ENCODE assay signal across 17 cellular contexts in the genomic region with DNA sequence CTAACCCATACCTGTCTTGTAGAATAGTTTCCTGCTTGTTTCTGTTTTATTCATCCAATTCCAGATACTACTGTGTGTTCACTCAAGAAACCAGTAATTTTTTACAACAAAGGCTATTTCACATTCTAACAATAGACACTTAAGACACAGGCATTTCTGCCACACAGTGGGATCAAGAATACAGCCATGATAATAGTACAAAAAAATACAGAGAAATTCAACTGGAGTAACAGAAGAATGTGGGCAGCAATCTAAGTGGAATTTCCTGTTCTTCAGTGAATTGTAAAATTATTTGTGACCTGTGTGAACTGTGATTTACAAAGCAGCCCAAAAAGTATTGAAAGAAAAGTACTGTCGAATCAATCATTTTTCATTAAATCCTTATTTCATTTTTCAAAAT.
DNase-seq lines count a peak whose midpoint lies in the region; TF ChIP-seq lines count a peak whose summit lies in the region.
"Had no signal": no experiment of that assay in that cellular context is flagged by ENCODE, and none has a peak within 500 bp of the region (broad histone marks: within the 10 kb centered on the region; RNA-seq: fewer than 3 reads in every experiment).

No MANE protein-coding gene starts in this region.

- no peaks in the 10 kb centered on the region for H3K27me3 ChIP-seq in tibial artery
- H3K27me3 ChIP-seq in colonic mucosa = no peaks in the 10 kb centered on the region

- H3K36me3 ChIP-seq in tibial artery = no peaks in the 10 kb centered on the region
- no peaks in the 10 kb centered on the region for H3K36me3 ChIP-seq in colonic mucosa
- H3K36me3 ChIP-seq: HAP-1 had no signal

- H3K9ac ChIP-seq in colonic mucosa (ENCODE audit: low read depth in 2 of 2, low read length in 2 of 2) = no peak overlapping the region

- intact Hi-C loops in tibial artery (cut with DNase I; ENCODE audit: low total_unique reads) = no loop called here
- intact Hi-C loops in colonic mucosa (cut with DNase I) = no loop called here

- peaks cover 23% of the 10 kb centered on the region for H3K4me1 Mint-ChIP-seq in mesothelial cell of epicardium
- H3K4me1 Mint-ChIP-seq: B cell, IgD-negative memory B cell had no signal

- H3K36me3 Mint-ChIP-seq in mesothelial cell of epicardium = no peaks in the 10 kb centered on the region
- H3K36me3 Mint-ChIP-seq: IgD-negative memory B cell had no signal

- no peak overlapping the region for H3K4me3 ChIP-seq in tibial artery
- no peak overlapping the region for H3K4me3 ChIP-seq in colonic mucosa
- H3K4me3 ChIP-seq: HAP-1 had no signal

- H3K27me3 Mint-ChIP-seq in mesothelial cell of epicardium (ENCODE audit: low read depth) = no peaks in the 10 kb centered on the region
- H3K27me3 Mint-ChIP-seq: B cell; CD4-positive, alpha-beta T cell had no signal

- peak; percentile 30 for DNase-seq in NCI-H2227 treated with DMSO at 0.1 percent for 48 hours (lab: John Stamatoyannopoulos, UW)
- no peak for DNase-seq in NCI-H2227 (lab: John Stamatoyannopoulos, UW; ENCODE audit: unreplicated experiment)
- peak; percentile 42 for DNase-seq in dermis blood vessel endothelial cell
- DNase-seq in mesothelial cell of epicardium (ENCODE audit: low spot score in 2 of 2, unreplicated experiment in 2 of 2) = no peak
- DNase-seq in midbrain (lab: John Stamatoyannopoulos, UW) = no peak
- DNase-seq in tibial artery = no peak
- DNase-seq in AG08395 (ENCODE audit: low spot score) = no peak
- DNase-seq in colonic mucosa = no peak
- DNase-seq: ACHN; C1 segment of cervical spinal cord; Calu3; CD4-positive, alpha-beta T cell; DMS 273 treated with DMSO at 0.1 percent for 48 hours had no signal

- H3K27ac ChIP-seq in tibial artery (no peak overlapping the region), colonic mucosa (no peak overlapping the region)
- H3K27ac ChIP-seq: 22Rv1 had no signal

- H3K4me1 ChIP-seq in tibial artery (no peaks in the 10 kb centered on the region), colonic mucosa (no peaks in the 10 kb centered on the region)
- H3K4me1 ChIP-seq: HAP-1 had no signal

- no peak for TF ChIP-seq CTCF in mesothelial cell of epicardium (IDR thresholded peaks at IDR 0.05; ENCODE audit: unreplicated experiment)
- no peak for TF ChIP-seq CTCF in tibial artery (IDR thresholded peaks at IDR 0.05)
- TF ChIP-seq CTCF in colonic mucosa (IDR thresholded peaks at IDR 0.05) = no peak

- H3K9me3 ChIP-seq in tibial artery (no peaks in the 10 kb centered on the region), colonic mucosa (no peaks in the 10 kb centered on the region)
- H3K9me3 ChIP-seq: HAP-1 had no signal

- H3K4me3 Mint-ChIP-seq in mesothelial cell of epicardium = no peak overlapping the region
- H3K4me3 Mint-ChIP-seq: B cell; CD4-positive, alpha-beta T cell; IgD-negative memory B cell had no signal

- H3K9me3 Mint-ChIP-seq in mesothelial cell of epicardium = peaks cover 20% of the 10 kb centered on the region
- H3K9me3 Mint-ChIP-seq: CD4-positive, alpha-beta T cell; IgD-negative memory B cell had no signal

- peak overlapping the region; percentile 81 for H3K27ac Mint-ChIP-seq in mesothelial cell of epicardium
- H3K27ac Mint-ChIP-seq: B cell; CD4-positive, alpha-beta T cell; IgD-negative memory B cell had no signal

Comparison
In these comparisons a context has a peak if more than half of its experiments do, and no peak if none do; other contexts are left out.
1. DNase-seq: peak in NCI-H2227 treated with DMSO at 0.1 percent for 48 hours (single experiment) and dermis blood vessel endothelial cell (single experiment); none in NCI-H2227 (single experiment), mesothelial cell of epicardium (0 of 2), midbrain (single experiment), tibial artery (0 of 2), AG08395 (single experiment) and colonic mucosa (single experiment).